ENCODE assay signal across 8 cellular contexts in genomic region chr4:147731611-147732515, GRCh38. TPM values are rescaled to one million over a fixed set of nuclear protein-coding genes. Genes with fewer than 3 reads are reported as not detected.
DNase-seq lines count a peak whose midpoint lies in the region; ATAC-seq and TF ChIP-seq lines count a peak whose summit lies in the region.

A gene with protein sequence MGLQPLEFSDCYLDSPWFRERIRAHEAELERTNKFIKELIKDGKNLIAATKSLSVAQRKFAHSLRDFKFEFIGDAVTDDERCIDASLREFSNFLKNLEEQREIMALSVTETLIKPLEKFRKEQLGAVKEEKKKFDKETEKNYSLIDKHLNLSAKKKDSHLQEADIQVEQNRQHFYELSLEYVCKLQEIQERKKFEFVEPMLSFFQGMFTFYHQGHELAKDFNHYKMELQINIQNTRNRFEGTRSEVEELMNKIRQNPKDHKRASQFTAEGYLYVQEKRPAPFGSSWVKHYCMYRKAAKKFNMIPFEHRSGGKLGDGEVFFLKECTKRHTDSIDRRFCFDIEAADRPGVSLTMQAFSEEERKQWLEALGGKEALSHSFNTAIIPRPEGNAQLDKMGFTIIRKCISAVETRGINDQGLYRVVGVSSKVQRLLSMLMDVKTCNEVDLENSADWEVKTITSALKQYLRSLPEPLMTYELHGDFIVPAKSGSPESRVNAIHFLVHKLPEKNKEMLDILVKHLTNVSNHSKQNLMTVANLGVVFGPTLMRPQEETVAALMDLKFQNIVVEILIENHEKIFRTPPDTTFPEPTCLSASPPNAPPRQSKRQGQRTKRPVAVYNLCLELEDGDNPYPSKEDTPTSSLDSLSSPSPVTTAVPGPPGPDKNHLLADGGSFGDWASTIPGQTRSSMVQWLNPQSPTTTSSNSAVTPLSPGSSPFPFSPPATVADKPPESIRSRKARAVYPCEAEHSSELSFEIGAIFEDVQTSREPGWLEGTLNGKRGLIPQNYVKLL (plus strand): TSS chr4:147732088. CDS start chr4:147732302, 214 bp downstream.

- TF ChIP-seq EP300 in ovary (IDR thresholded peaks at IDR 0.05), result no peak

- peak; percentile 70 for ATAC-seq in HG03432 (IDR thresholded peaks at IDR 0.05; ENCODE audit: unreplicated experiment)

- peaks cover 33% of the 10 kb centered on the region for H3K4me1 Mint-ChIP-seq in activated naive CD4-positive, alpha-beta T cell treated with anti-CD3 and anti-CD28 coated beads, Interleukin-2, amount 10 ng/mL, durations not matched to agents 7 days and 5 days

- CTCF ChIA-PET in activated naive CD4-positive, alpha-beta T cell treated with anti-CD3 and anti-CD28 coated beads, Interleukin-2, amount 10 ng/mL, durations not matched to agents 7 days and 5 days (lab: Charles Lee), result interaction anchor here (0.6 to 4.9 kb wide), 7 partner anchors 18 to 142 kb away, joined by 3 to 32 read pairs (median 3); no protein-coding TSS in a partner anchor

- peak within 1 kb of the TSS; percentile 85 for H3K4me3 Mint-ChIP-seq in activated naive CD4-positive, alpha-beta T cell treated with anti-CD3 and anti-CD28 coated beads, Interleukin-2, amount 10 ng/mL, durations not matched to agents 7 days and 5 days

- H3K36me3 Mint-ChIP-seq in activated naive CD4-positive, alpha-beta T cell treated with anti-CD3 and anti-CD28 coated beads, Interleukin-2, amount 10 ng/mL, durations not matched to agents 7 days and 5 days, result peaks cover 2% of the 10 kb centered on the region

- H3K4me3 ChIP-seq in SJSA1 (peak within 1 kb of the TSS; percentile 91), ovary (peak within 1 kb of the TSS; percentile 72), thymus (ENCODE audit: low read length) (peak within 1 kb of the TSS; percentile 75)

- peaks cover 41% of the 10 kb centered on the region for H3K4me1 ChIP-seq in SJSA1 (replicated peaks)
- H3K4me1 ChIP-seq in ovary (ENCODE audit: insufficient read depth), result peaks cover 8% of the 10 kb centered on the region
- peaks cover 11% of the 10 kb centered on the region for H3K4me1 ChIP-seq in thymus (ENCODE audit: control insufficient read depth, insufficient read depth, low read length)

- H3K27ac ChIP-seq in SJSA1 (peak within 1 kb of the TSS; percentile 73), ovary (peak within 1 kb of the TSS; percentile 95 to 97), thymus (ENCODE audit: low read depth) (peak within 1 kb of the TSS; percentile 80)

- TF ChIP-seq CTCF in ovary (IDR thresholded peaks at IDR 0.05), result peak in 1 of 3 donors; percentile 37

- no peaks in the 10 kb centered on the region for H3K9me3 Mint-ChIP-seq in activated naive CD4-positive, alpha-beta T cell treated with anti-CD3 and anti-CD28 coated beads, Interleukin-2, amount 10 ng/mL, durations not matched to agents 7 days and 5 days

- H3K9me3 ChIP-seq in SJSA1 (replicated peaks) (no peaks in the 10 kb centered on the region), ovary (no peaks in the 10 kb centered on the region), thymus (ENCODE audit: control insufficient read depth) (no peaks in the 10 kb centered on the region)

- peak in 12 of 14 donors; percentile 4 to 72 (median 33) for DNase-seq in C1 segment of cervical spinal cord (lab: John Stamatoyannopoulos, UW)
- DNase-seq in GM19238 (ENCODE audit: insufficient read length, low spot score), result peak; percentile 57
- peak; percentile 88 for DNase-seq in SJSA1 (ENCODE audit: low read depth in 1 of 2, low spot score in 2 of 2)
- DNase-seq in activated naive CD4-positive, alpha-beta T cell treated with anti-CD3 and anti-CD28 coated beads, Interleukin-2, amount 10 ng/mL, durations not matched to agents 7 days and 5 days, result peak; percentile 69
- DNase-seq in germinal center (ENCODE audit: low spot score), result peak; percentile 63
- peak; percentile 76 to 86 (median 81) for DNase-seq in ovary

- 0 to 1% (median 0%) methylated on average over 79 to 104 of the region's 104 CpGs for WGBS in ovary, 3 donors
- WGBS in thymus, result under 1% methylated on average over 104 of the region's 104 CpGs

- TF ChIP-seq POLR2A in ovary (IDR thresholded peaks at IDR 0.05), result peak; percentile 59

- peaks cover 6% of the 10 kb centered on the region for H3K36me3 ChIP-seq in SJSA1
- H3K36me3 ChIP-seq in ovary, result no peaks in the 10 kb centered on the region
- no peaks in the 10 kb centered on the region for H3K36me3 ChIP-seq in thymus (ENCODE audit: control insufficient read depth, insufficient read depth)

- peaks cover 39% of the 10 kb centered on the region for H3K27me3 Mint-ChIP-seq in activated naive CD4-positive, alpha-beta T cell treated with anti-CD3 and anti-CD28 coated beads, Interleukin-2, amount 10 ng/mL, durations not matched to agents 7 days and 5 days

- intact Hi-C loops in ovary (cut with DNase I), result loop anchor here in 2 of 4 donors (2.0 to 10.0 kb wide), 4 partner anchors 83 to 711 kb away; partner anchors contain the start of gene NR3C2 (in 1 of the 2)

- H3K27me3 ChIP-seq in SJSA1 (replicated peaks), result no peaks in the 10 kb centered on the region
- H3K27me3 ChIP-seq in ovary, result no peaks in the 10 kb centered on the region
- H3K27me3 ChIP-seq in thymus (ENCODE audit: control insufficient read depth, insufficient read depth), result no peaks in the 10 kb centered on the region

- peak within 1 kb of the TSS; percentile 86 for H3K27ac Mint-ChIP-seq in activated naive CD4-positive, alpha-beta T cell treated with anti-CD3 and anti-CD28 coated beads, Interleukin-2, amount 10 ng/mL, durations not matched to agents 7 days and 5 days

RNA-seq across cellular contexts. Expression of the gene that starts here (rescaled TPM):
- 24.5 and 36.9 TPM in 2 replicates for total RNA-seq in SJSA1 (2014; rRNA removed; shearing (Covaris generic))
- 10 to 100 TPM; 51.1 to 76.7 (median 70.6) TPM for total RNA-seq in ovary
- polyA plus RNA-seq in ovary, result 10 to 100 TPM; 37.1 to 38.8 TPM
- 13.4 TPM for polyA plus RNA-seq in thymus

Comparison
In these comparisons a context has a peak if more than half of its experiments do, and no peak if none do; other contexts are left out.
1. Peak in every context shown above with its lines: DNase-seq, ATAC-seq, H3K4me3 ChIP-seq and H3K27ac ChIP-seq.
2. DNase-seq: peak in every context shown above with its lines; median percentile 88 in SJSA1; 81 in ovary; 69 in activated naive CD4-positive, alpha-beta T cell treated with anti-CD3 and anti-CD28 coated beads, Interleukin-2, amount 10 ng/mL, durations not matched to agents 7 days and 5 days; 63 in germinal center; 57 in GM19238; 33 in C1 segment of cervical spinal cord.